Comparison of ENCODE assay signal across 1 cellular context in the genomic region with DNA sequence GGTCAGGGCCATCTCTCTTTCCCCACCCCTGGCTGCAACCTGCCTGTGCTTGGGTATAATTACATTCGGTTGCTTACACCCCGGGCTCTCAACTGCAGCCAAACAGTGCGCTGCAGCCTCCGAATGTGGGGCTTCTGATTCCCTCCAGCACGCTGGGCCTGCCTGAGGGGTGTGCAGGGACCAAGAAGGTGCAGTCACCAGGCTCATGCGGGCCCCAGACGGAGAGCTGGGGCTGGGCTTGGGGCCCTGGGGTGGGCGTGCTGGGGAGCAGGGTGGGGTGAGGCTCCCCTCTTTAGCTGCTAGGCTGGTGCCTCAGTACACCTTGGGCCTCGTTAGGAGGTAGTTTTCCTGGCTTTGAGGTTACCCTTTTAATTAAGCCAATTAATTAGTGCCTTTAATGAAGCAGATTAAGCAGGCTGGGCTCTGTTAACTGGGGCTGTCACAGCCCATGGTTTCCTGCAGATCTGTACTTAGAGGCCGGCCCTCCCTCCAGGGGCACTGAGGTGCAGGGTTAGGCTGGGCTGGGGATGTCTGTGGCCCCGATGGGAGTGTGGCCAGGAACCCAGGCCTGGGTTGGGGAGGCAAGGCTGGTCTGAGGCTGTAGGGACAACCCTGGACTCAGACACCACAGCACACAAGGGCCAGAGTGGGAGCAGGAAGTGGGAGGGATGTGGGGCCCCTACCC.
TF ChIP-seq lines count a peak whose summit lies in the region.

No MANE protein-coding gene starts in this region.

TF ChIP-seq in IMR-90, 13 proteins besides CTCF, POLR2A, EP300 and RAD21:
- TF ChIP-seq CEBPB (IDR thresholded peaks at IDR 0.05; ENCODE audit: low read depth, low read length) (no peak), MAZ (IDR thresholded peaks at IDR 0.05; ENCODE audit: borderline replicate concordance, low read depth, low read length) (no peak), CHD1 (IDR thresholded peaks at IDR 0.05; ENCODE audit: low read depth, low read length) (no peak)
TF ChIP-seq in IMR-90: peak in this region for 0.
